Comparison of ENCODE assay signal across 18 cellular contexts in genomic region chr10:7102557-7103349, GRCh38.
DNase-seq lines count a peak whose midpoint lies in the region; ATAC-seq lines count a peak whose summit lies in the region.
"Had no signal": no experiment of that assay in that cellular context is flagged by ENCODE, and none has a peak within 500 bp of the region (broad histone marks: within the 10 kb centered on the region; RNA-seq: fewer than 3 reads in every experiment).

No MANE protein-coding gene starts in this region.

- H3K4me3 Mint-ChIP-seq in activated T-helper 1 cell treated with anti-CD3 and anti-CD28 coated beads, Interleukin-12 subunit alpha, Interleukin-12 subunit beta, Interleukin-2, Interleukin-4 antibody, amounts not matched to agents 30 ng/mL and 10 ng/mL and 1 ng/mL, durations not matched to agents 14 hours and 24 hours and 36 hours, result no peak overlapping the region
- H3K4me3 Mint-ChIP-seq: activated naive CD4-positive, alpha-beta T cell treated with anti-CD3 and anti-CD28 coated beads, Interleukin-2, amount 10 ng/mL, durations not matched to agents 7 days and 5 days; CD14-positive monocyte; naive thymus-derived CD4-positive, alpha-beta T cell had no signal

- H3K4me1 ChIP-seq in mesendoderm (ENCODE audit: control insufficient read depth, low read depth, low read length), result no peaks in the 10 kb centered on the region
- H3K4me1 ChIP-seq: breast epithelium, Peyer's patch, psoas muscle, transverse colon had no signal

- H3K79me1 ChIP-seq in mesendoderm (ENCODE audit: low read length), result no peaks in the 10 kb centered on the region

- no peak overlapping the region for H3K4me3 ChIP-seq in mesendoderm (ENCODE audit: low read length)
- H3K4me3 ChIP-seq: breast epithelium, hepatocyte, Peyer's patch, psoas muscle, transverse colon had no signal

- H3K23ac ChIP-seq in mesendoderm (ENCODE audit: low read length), result no peak overlapping the region

- H3K79me2 ChIP-seq in mesendoderm (ENCODE audit: control insufficient read depth, insufficient read depth, low read length), result no peaks in the 10 kb centered on the region
- H3K79me2 ChIP-seq: hepatocyte had no signal

- H3K4me1 Mint-ChIP-seq in activated T-helper 1 cell treated with anti-CD3 and anti-CD28 coated beads, Interleukin-12 subunit alpha, Interleukin-12 subunit beta, Interleukin-2, Interleukin-4 antibody, amounts not matched to agents 30 ng/mL and 10 ng/mL and 1 ng/mL, durations not matched to agents 14 hours and 24 hours and 36 hours (ENCODE audit: low read depth), result peaks cover 12% of the 10 kb centered on the region

- WGBS in mesendoderm (ENCODE audit: extremely low coverage, insufficient coverage, low lambda C conversion rate), result no CpG with 5 or more reads among the region's 7 CpGs

- H3K18ac ChIP-seq in mesendoderm (ENCODE audit: low read length), result no peak overlapping the region

- no peak overlapping the region for H2AK5ac ChIP-seq in mesendoderm (ENCODE audit: low read length)

- peak; percentile 55 for DNase-seq in mesendoderm
- no peak for DNase-seq in stimulated activated CD8-positive, alpha-beta memory T cell treated with anti-CD3 and anti-CD28 coated beads, Interleukin-4, amount 100 ng/mL, for 48 hours
- DNase-seq in activated T-helper 1 cell treated with anti-CD3 and anti-CD28 coated beads, Interleukin-12 subunit alpha, Interleukin-12 subunit beta, Interleukin-2, Interleukin-4 antibody, amounts not matched to agents 30 ng/mL and 10 ng/mL and 1 ng/mL, durations not matched to agents 14 hours and 24 hours and 36 hours (ENCODE audit: low spot score), result no peak
- no peak for DNase-seq in activated CD4-positive, CD25-positive, alpha-beta regulatory T cell (lab: John Stamatoyannopoulos, UW)
- DNase-seq: activated naive CD4-positive, alpha-beta T cell treated with anti-CD3 and anti-CD28 coated beads, Interleukin-2, amount 10 ng/mL, durations not matched to agents 7 days and 5 days; DND-41; naive thymus-derived CD4-positive, alpha-beta T cell; NCI-H1694; NCI-H524 treated with DMSO at 0.1 percent for 48 hours; Peyer's patch; psoas muscle; transverse colon had no signal

- H3K56ac ChIP-seq in mesendoderm (ENCODE audit: low read length), result no peak overlapping the region

- no peak overlapping the region for H3K27ac ChIP-seq in mesendoderm (ENCODE audit: low read depth, low read length)
- H3K27ac ChIP-seq: breast epithelium, hepatocyte, psoas muscle had no signal

- H3K27me3 Mint-ChIP-seq in activated T-helper 1 cell treated with anti-CD3 and anti-CD28 coated beads, Interleukin-12 subunit alpha, Interleukin-12 subunit beta, Interleukin-2, Interleukin-4 antibody, amounts not matched to agents 30 ng/mL and 10 ng/mL and 1 ng/mL, durations not matched to agents 14 hours and 24 hours and 36 hours (ENCODE audit: insufficient read depth), result peaks cover 7% of the 10 kb centered on the region
- H3K27me3 Mint-ChIP-seq: activated naive CD4-positive, alpha-beta T cell treated with anti-CD3 and anti-CD28 coated beads, Interleukin-2, amount 10 ng/mL, durations not matched to agents 7 days and 5 days had no signal

- H2BK5ac ChIP-seq in mesendoderm (ENCODE audit: low read length), result no peak overlapping the region

- H2BK15ac ChIP-seq in mesendoderm (replicated peaks; ENCODE audit: low read depth), result no peak overlapping the region

- no peak overlapping the region for H3K4me2 ChIP-seq in mesendoderm (ENCODE audit: low read length)
- H3K4me2 ChIP-seq: hepatocyte had no signal

- H3K9me3 Mint-ChIP-seq in activated T-helper 1 cell treated with anti-CD3 and anti-CD28 coated beads, Interleukin-12 subunit alpha, Interleukin-12 subunit beta, Interleukin-2, Interleukin-4 antibody, amounts not matched to agents 30 ng/mL and 10 ng/mL and 1 ng/mL, durations not matched to agents 14 hours and 24 hours and 36 hours, result peaks cover 5% of the 10 kb centered on the region
- H3K9me3 Mint-ChIP-seq: activated naive CD4-positive, alpha-beta T cell treated with anti-CD3 and anti-CD28 coated beads, Interleukin-2, amount 10 ng/mL, durations not matched to agents 7 days and 5 days had no signal

- H3K36me3 Mint-ChIP-seq in activated T-helper 1 cell treated with anti-CD3 and anti-CD28 coated beads, Interleukin-12 subunit alpha, Interleukin-12 subunit beta, Interleukin-2, Interleukin-4 antibody, amounts not matched to agents 30 ng/mL and 10 ng/mL and 1 ng/mL, durations not matched to agents 14 hours and 24 hours and 36 hours (ENCODE audit: low read depth), result no peaks in the 10 kb centered on the region
- H3K36me3 Mint-ChIP-seq: activated naive CD4-positive, alpha-beta T cell treated with anti-CD3 and anti-CD28 coated beads, Interleukin-2, amount 10 ng/mL, durations not matched to agents 7 days and 5 days; CD14-positive monocyte had no signal

- H4K8ac ChIP-seq in mesendoderm (ENCODE audit: low read depth, low read length), result no peak overlapping the region

- H3K9ac ChIP-seq in mesendoderm (ENCODE audit: low read length), result no peak overlapping the region

- H3K36me3 ChIP-seq in mesendoderm (ENCODE audit: control insufficient read depth, insufficient read depth, low read length), result no peaks in the 10 kb centered on the region
- H3K36me3 ChIP-seq: breast epithelium, Peyer's patch, transverse colon had no signal

- no peak overlapping the region for H2BK120ac ChIP-seq in mesendoderm (ENCODE audit: low read depth, low read length)

- H3K4ac ChIP-seq in mesendoderm (ENCODE audit: low read depth, low read length), result no peak overlapping the region

- H3K27me3 ChIP-seq in mesendoderm (ENCODE audit: insufficient read depth, low read length, poor library complexity), result no peaks in the 10 kb centered on the region
- H3K27me3 ChIP-seq: breast epithelium, hepatocyte, Peyer's patch, transverse colon had no signal

- intact Hi-C loops in activated T-helper 1 cell treated with anti-CD3 and anti-CD28 coated beads, Interleukin-12 subunit alpha, Interleukin-12 subunit beta, Interleukin-2, Interleukin-4 antibody, amounts not matched to agents 30 ng/mL and 10 ng/mL and 1 ng/mL, durations not matched to agents 14 hours and 24 hours and 36 hours (cut with micrococcal nuclease), result no loop called here

- H3K27ac Mint-ChIP-seq in activated T-helper 1 cell treated with anti-CD3 and anti-CD28 coated beads, Interleukin-12 subunit alpha, Interleukin-12 subunit beta, Interleukin-2, Interleukin-4 antibody, amounts not matched to agents 30 ng/mL and 10 ng/mL and 1 ng/mL, durations not matched to agents 14 hours and 24 hours and 36 hours, result no peak overlapping the region
- H3K27ac Mint-ChIP-seq: activated naive CD4-positive, alpha-beta T cell treated with anti-CD3 and anti-CD28 coated beads, Interleukin-2, amount 10 ng/mL, durations not matched to agents 7 days and 5 days; naive thymus-derived CD4-positive, alpha-beta T cell had no signal

- H4K5ac ChIP-seq in mesendoderm (ENCODE audit: low read length), result no peak overlapping the region

- peak; percentile 72 for ATAC-seq in GM18870 (IDR thresholded peaks at IDR 0.05; ENCODE audit: unreplicated experiment)
- peak; percentile 84 for ATAC-seq in GM21526 (IDR thresholded peaks at IDR 0.05; ENCODE audit: low FRiP score, unreplicated experiment)
- ATAC-seq in HG03139 (IDR thresholded peaks at IDR 0.05; ENCODE audit: unreplicated experiment), result peak; percentile 61
- ATAC-seq: naive thymus-derived CD4-positive, alpha-beta T cell; psoas muscle had no signal
